1 cellular context compared by ENCODE assay signal in the genomic region with DNA sequence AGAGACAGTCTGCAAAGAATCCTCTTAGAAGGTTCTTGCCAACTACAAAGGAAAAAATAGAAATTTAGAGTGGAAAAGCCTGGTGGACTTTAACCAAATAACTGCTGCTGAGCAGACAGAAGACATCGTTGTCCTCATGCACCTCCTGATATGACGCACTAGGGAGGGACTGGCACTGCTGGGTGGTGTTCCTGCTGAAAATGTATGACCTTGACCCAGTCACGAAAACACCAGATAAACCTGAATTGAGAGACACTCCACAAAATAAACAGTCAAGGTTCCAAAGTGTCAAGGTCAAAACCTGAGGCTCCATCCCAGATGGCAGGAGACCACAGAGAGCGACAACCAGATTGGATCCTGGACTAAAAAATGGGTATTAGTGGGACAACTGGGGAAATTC.
A peak's percentile ranks its signal among the peaks of the same experiment; 100 is the strongest.
TF ChIP-seq lines count a peak whose summit lies in the region.

No MANE protein-coding gene starts in this region.

TF ChIP-seq in HepG2, 621 proteins besides CTCF, POLR2A, EP300 and RAD21 (continued from another document and continues in another):
- TF ChIP-seq, protein P1, sequence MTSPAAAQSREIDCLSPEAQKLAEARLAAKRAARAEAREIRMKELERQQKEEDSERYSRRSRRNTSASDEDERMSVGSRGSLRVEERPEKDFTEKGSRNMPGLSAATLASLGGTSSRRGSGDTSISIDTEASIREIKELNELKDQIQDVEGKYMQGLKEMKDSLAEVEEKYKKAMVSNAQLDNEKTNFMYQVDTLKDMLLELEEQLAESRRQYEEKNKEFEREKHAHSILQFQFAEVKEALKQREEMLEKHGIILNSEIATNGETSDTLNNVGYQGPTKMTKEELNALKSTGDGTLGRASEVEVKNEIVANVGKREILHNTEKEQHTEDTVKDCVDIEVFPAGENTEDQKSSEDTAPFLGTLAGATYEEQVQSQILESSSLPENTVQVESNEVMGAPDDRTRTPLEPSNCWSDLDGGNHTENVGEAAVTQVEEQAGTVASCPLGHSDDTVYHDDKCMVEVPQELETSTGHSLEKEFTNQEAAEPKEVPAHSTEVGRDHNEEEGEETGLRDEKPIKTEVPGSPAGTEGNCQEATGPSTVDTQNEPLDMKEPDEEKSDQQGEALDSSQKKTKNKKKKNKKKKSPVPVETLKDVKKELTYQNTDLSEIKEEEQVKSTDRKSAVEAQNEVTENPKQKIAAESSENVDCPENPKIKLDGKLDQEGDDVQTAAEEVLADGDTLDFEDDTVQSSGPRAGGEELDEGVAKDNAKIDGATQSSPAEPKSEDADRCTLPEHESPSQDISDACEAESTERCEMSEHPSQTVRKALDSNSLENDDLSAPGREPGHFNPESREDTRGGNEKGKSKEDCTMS (CRISPR knock-in tag; conservative IDR thresholded peaks at IDR 0.05), result no peak
- TF ChIP-seq, protein P2, sequence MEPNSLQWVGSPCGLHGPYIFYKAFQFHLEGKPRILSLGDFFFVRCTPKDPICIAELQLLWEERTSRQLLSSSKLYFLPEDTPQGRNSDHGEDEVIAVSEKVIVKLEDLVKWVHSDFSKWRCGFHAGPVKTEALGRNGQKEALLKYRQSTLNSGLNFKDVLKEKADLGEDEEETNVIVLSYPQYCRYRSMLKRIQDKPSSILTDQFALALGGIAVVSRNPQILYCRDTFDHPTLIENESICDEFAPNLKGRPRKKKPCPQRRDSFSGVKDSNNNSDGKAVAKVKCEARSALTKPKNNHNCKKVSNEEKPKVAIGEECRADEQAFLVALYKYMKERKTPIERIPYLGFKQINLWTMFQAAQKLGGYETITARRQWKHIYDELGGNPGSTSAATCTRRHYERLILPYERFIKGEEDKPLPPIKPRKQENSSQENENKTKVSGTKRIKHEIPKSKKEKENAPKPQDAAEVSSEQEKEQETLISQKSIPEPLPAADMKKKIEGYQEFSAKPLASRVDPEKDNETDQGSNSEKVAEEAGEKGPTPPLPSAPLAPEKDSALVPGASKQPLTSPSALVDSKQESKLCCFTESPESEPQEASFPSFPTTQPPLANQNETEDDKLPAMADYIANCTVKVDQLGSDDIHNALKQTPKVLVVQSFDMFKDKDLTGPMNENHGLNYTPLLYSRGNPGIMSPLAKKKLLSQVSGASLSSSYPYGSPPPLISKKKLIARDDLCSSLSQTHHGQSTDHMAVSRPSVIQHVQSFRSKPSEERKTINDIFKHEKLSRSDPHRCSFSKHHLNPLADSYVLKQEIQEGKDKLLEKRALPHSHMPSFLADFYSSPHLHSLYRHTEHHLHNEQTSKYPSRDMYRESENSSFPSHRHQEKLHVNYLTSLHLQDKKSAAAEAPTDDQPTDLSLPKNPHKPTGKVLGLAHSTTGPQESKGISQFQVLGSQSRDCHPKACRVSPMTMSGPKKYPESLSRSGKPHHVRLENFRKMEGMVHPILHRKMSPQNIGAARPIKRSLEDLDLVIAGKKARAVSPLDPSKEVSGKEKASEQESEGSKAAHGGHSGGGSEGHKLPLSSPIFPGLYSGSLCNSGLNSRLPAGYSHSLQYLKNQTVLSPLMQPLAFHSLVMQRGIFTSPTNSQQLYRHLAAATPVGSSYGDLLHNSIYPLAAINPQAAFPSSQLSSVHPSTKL (CRISPR knock-in tag; IDR thresholded peaks at IDR 0.05), result peak; percentile 98
- TF ChIP-seq ZBTB43 (CRISPR knock-in tag; conservative IDR thresholded peaks at IDR 0.05) (peak; percentile 59), EZH2 (conservative IDR thresholded peaks at IDR 0.05; ENCODE audit: low read depth, low read length) (no peak), ZNF749 (CRISPR knock-in tag; IDR thresholded peaks at IDR 0.05; ENCODE audit: borderline replicate concordance) (peak; percentile 57; the same call in 1 of the 2 replicates), SP5 (CRISPR knock-in tag; IDR thresholded peaks at IDR 0.05; ENCODE audit: borderline replicate concordance, low read depth) (peak; percentile 89), SOX6 (IDR thresholded peaks at IDR 0.05) (no peak), SOX6 (CRISPR knock-in tag; IDR thresholded peaks at IDR 0.05) (peak; percentile 89), ZBTB20 (CRISPR knock-in tag; IDR thresholded peaks at IDR 0.05; ENCODE audit: borderline replicate concordance, low read depth) (peak; percentile 66; the same call in 1 of the 2 replicates), ZNF503 (CRISPR knock-in tag; IDR thresholded peaks at IDR 0.05) (peak; percentile 90), NONO (IDR thresholded peaks at IDR 0.05) (no peak), NONO (CRISPR knock-in tag; conservative IDR thresholded peaks at IDR 0.05) (peak; percentile 76), BCL6 (CRISPR knock-in tag; IDR thresholded peaks at IDR 0.05) (peak; percentile 98), FOXP1 (IDR thresholded peaks at IDR 0.05) (no peak), FOXP1 (CRISPR knock-in tag; IDR thresholded peaks at IDR 0.05) (peak; percentile 83), ZNF430 (CRISPR knock-in tag; IDR thresholded peaks at IDR 0.05) (peak; percentile 74; the same call in 1 of the 2 replicates), NCOA2 (CRISPR knock-in tag; IDR thresholded peaks at IDR 0.05) (peak; percentile 94), ZFP36L1 (CRISPR knock-in tag; IDR thresholded peaks at IDR 0.05) (peak; percentile 86), RNF219 (CRISPR knock-in tag; IDR thresholded peaks at IDR 0.05) (no peak), PPARG (CRISPR knock-in tag; conservative IDR thresholded peaks at IDR 0.05) (peak; percentile 82), DPF2 (CRISPR knock-in tag; IDR thresholded peaks at IDR 0.05; ENCODE audit: borderline replicate concordance, low read depth) (peak; percentile 58), MATR3 (CRISPR knock-in tag; IDR thresholded peaks at IDR 0.05) (no peak), FOXO1 (CRISPR knock-in tag; IDR thresholded peaks at IDR 0.05) (peak; percentile 94), ISL2 (CRISPR knock-in tag; IDR thresholded peaks at IDR 0.05) (peak; percentile 83), MLX (CRISPR knock-in tag; IDR thresholded peaks at IDR 0.05) (0 out of 2 replicates have a peak, but pooled peaks have one; percentile 44), KDM1A (CRISPR knock-in tag; IDR thresholded peaks at IDR 0.05) (peak; percentile 64; the same call in 1 of the 2 replicates), DMAP1 (CRISPR knock-in tag; IDR thresholded peaks at IDR 0.05) (peak; percentile 54; the same call in 1 of the 2 replicates), MAFF (IDR thresholded peaks at IDR 0.05; ENCODE audit: low read depth, low read length) (peak; percentile 54), ZNF788 (CRISPR knock-in tag; IDR thresholded peaks at IDR 0.05; ENCODE audit: borderline replicate concordance) (peak; percentile 72; the same call in 1 of the 2 replicates), KDM6A (CRISPR knock-in tag; IDR thresholded peaks at IDR 0.05; ENCODE audit: low read depth) (0 out of 2 replicates have a peak, but pooled peaks have one; percentile 25), ZNF281 (CRISPR knock-in tag; IDR thresholded peaks at IDR 0.05; ENCODE audit: borderline replicate concordance) (peak; percentile 49; the same call in 1 of the 2 replicates), HHEX (CRISPR knock-in tag; IDR thresholded peaks at IDR 0.05) (0 out of 2 replicates have a peak, but pooled peaks have one; percentile 44), TGIF2 (CRISPR knock-in tag; IDR thresholded peaks at IDR 0.05) (peak; percentile 61; the same call in 1 of the 2 replicates)
- TF ChIP-seq, protein P3, sequence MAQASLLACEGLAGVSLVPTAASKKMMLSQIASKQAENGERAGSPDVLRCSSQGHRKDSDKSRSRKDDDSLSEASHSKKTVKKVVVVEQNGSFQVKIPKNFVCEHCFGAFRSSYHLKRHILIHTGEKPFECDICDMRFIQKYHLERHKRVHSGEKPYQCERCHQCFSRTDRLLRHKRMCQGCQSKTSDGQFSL (CRISPR knock-in tag; IDR thresholded peaks at IDR 0.05), result no peak
- TF ChIP-seq, protein P4, sequence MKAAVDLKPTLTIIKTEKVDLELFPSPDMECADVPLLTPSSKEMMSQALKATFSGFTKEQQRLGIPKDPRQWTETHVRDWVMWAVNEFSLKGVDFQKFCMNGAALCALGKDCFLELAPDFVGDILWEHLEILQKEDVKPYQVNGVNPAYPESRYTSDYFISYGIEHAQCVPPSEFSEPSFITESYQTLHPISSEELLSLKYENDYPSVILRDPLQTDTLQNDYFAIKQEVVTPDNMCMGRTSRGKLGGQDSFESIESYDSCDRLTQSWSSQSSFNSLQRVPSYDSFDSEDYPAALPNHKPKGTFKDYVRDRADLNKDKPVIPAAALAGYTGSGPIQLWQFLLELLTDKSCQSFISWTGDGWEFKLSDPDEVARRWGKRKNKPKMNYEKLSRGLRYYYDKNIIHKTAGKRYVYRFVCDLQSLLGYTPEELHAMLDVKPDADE (CRISPR knock-in tag; IDR thresholded peaks at IDR 0.05), result no peak
